Comparison of ENCODE assay signal across 1 cellular context in the genomic region with DNA sequence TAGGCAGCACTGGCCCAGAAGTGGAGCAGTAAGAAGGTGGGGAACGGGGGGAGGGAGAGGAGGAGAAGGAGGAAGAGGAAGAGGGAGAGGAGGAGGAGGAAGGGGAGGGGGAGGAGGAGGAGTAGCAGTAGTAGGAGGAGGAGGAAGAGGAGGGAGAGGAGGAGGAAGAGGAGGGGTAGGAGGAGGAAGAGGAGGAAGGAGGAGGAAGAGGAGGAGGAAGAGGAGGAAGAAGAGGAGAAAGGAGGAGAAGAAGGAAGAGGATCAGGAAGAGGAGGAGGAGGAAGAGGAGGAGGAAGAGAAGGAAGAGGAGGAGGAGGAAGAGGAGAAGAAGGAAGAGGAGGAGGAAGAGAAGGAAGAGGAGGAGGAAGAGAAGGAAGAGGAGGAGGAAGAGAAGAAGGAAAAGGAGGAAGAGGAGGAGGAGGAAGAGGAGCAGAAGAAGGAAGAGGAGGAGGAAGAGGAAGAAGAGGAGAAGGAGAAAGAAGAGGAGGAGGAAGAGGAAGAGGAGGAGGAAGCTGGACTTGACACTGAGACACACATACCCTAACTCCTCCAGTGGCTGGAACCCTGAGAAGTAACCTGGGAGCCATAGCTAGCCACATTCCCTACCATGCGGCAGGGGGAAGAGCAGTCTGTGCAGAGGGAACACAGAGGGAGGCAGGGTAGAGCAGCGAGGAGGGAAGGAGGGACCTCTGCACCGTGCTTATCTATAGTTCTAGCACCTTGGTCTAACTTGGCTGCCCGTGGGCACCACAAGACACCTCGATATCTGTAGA.
TF ChIP-seq lines count a peak whose summit lies in the region.

No MANE protein-coding gene starts in this region.

TF ChIP-seq in A549, 52 proteins besides CTCF, POLR2A, EP300 and RAD21 (continued from another document):
- TF ChIP-seq, protein P1, sequence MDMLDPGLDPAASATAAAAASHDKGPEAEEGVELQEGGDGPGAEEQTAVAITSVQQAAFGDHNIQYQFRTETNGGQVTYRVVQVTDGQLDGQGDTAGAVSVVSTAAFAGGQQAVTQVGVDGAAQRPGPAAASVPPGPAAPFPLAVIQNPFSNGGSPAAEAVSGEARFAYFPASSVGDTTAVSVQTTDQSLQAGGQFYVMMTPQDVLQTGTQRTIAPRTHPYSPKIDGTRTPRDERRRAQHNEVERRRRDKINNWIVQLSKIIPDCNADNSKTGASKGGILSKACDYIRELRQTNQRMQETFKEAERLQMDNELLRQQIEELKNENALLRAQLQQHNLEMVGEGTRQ (IDR thresholded peaks at IDR 0.05) = no peak
- TF ChIP-seq TFCP2L1 (CRISPR knock-in tag; IDR thresholded peaks at IDR 0.05) = no peak
- TF ChIP-seq ESRRA (IDR thresholded peaks at IDR 0.05; ENCODE audit: borderline replicate concordance, low read length) = no peak
- TF ChIP-seq, protein P2, sequence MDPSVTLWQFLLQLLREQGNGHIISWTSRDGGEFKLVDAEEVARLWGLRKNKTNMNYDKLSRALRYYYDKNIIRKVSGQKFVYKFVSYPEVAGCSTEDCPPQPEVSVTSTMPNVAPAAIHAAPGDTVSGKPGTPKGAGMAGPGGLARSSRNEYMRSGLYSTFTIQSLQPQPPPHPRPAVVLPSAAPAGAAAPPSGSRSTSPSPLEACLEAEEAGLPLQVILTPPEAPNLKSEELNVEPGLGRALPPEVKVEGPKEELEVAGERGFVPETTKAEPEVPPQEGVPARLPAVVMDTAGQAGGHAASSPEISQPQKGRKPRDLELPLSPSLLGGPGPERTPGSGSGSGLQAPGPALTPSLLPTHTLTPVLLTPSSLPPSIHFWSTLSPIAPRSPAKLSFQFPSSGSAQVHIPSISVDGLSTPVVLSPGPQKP (IDR thresholded peaks at IDR 0.05; ENCODE audit: low read depth, low read length) = no peak
TF ChIP-seq in A549: peak in this region for 0.
